In genomic region chr12:93766802-93767523, GRCh38 we compare ENCODE assay signal across 8 cellular contexts.
DNase-seq lines count a peak whose midpoint lies in the region; ATAC-seq and TF ChIP-seq lines count a peak whose summit lies in the region.

No MANE protein-coding gene starts in this region.

- WGBS in hepatocyte (ENCODE audit: low lambda C conversion rate, missing lambda C conversion rate) = 55% methylated on average over 6 of the region's 6 CpGs

- H4K20me1 ChIP-seq in hepatocyte (ENCODE audit: insufficient read depth, poor library complexity, severe bottlenecking) = no peaks in the 10 kb centered on the region

- H2AFZ ChIP-seq in hepatocyte = no peak overlapping the region

- no peak overlapping the region for H3K4me2 ChIP-seq in hepatocyte

- no peaks in the 10 kb centered on the region for H3K27me3 ChIP-seq in ascending aorta
- no peaks in the 10 kb centered on the region for H3K27me3 ChIP-seq in hepatocyte

- H3K27ac ChIP-seq in ascending aorta (peak overlapping the region; percentile 6 to 31), hepatocyte (no peak overlapping the region)

- peak overlapping the region; percentile 5 to 26 for H3K4me3 ChIP-seq in ascending aorta
- H3K4me3 ChIP-seq in hepatocyte = no peak overlapping the region

- H3K4me1 ChIP-seq in ascending aorta (peaks cover 3 to 4% of the 10 kb centered on the region in 2 donors), hepatocyte (ENCODE audit: insufficient read depth) (peaks cover 3% of the 10 kb centered on the region)

- peak; percentile 17 for DNase-seq in stimulated activated CD4-positive, alpha-beta T cell treated with anti-CD3 and anti-CD28 coated beads, Interleukin-1b, Interleukin-23, amount 100 ng/mL, for 48 hours
- no peak for DNase-seq in stimulated activated CD4-positive, alpha-beta T cell treated with anti-CD3 and anti-CD28 coated beads, Interleukin-12 subunit alpha, Interleukin-12 subunit beta, amount 100 ng/mL, for 4 hours
- DNase-seq in NCI-H774 (lab: John Stamatoyannopoulos, UW) (peak; percentile 7), ascending aorta (ENCODE audit: low spot score in 2 of 2) (peak in 1 of 2 donors; percentile 72), hepatocyte (ENCODE audit: low spot score) (peak; percentile 37), posterior vena cava (ENCODE audit: low spot score) (no peak)
- peak; percentile 44 for DNase-seq in stimulated activated CD4-positive, alpha-beta T cell treated with anti-CD3 and anti-CD28 coated beads, Interleukin-4, amount 100 ng/mL, for 24 hours

- TF ChIP-seq CTCF in ascending aorta (IDR thresholded peaks at IDR 0.05) (peak; percentile 42 to 65 (median 59)), hepatocyte (IDR thresholded peaks at IDR 0.05; ENCODE audit: poor library complexity) (peak; percentile 55)

- H3K9me2 ChIP-seq in hepatocyte (replicated peaks; ENCODE audit: insufficient read depth) = no peaks in the 10 kb centered on the region

- peaks cover 2% of the 10 kb centered on the region for H3K79me2 ChIP-seq in hepatocyte

- intact Hi-C loops in ascending aorta (cut with DNase I) (loop anchor here (1.0 kb wide), 1 partner anchor 334 kb away; no protein-coding TSS in a partner anchor), posterior vena cava (cut with DNase I) (loop anchor here in 1 of 2 donors (1.0 kb wide), 1 partner anchor 11 kb away; no protein-coding TSS in a partner anchor)

- H3K36me3 ChIP-seq in ascending aorta (no peaks in the 10 kb centered on the region), hepatocyte (replicated peaks; ENCODE audit: insufficient read depth, low read depth) (no peaks in the 10 kb centered on the region)

- H3K9me3 ChIP-seq in ascending aorta = no peaks in the 10 kb centered on the region
- H3K9me3 ChIP-seq in hepatocyte (ENCODE audit: low read depth) = no peaks in the 10 kb centered on the region

- ATAC-seq in GM21423 (IDR thresholded peaks at IDR 0.05; ENCODE audit: unreplicated experiment) = no peak

Comparison
In these comparisons a context has a peak if more than half of its experiments do, and no peak if none do; other contexts are left out.
1. DNase-seq: peak in stimulated activated CD4-positive, alpha-beta T cell treated with anti-CD3 and anti-CD28 coated beads, Interleukin-1b, Interleukin-23, amount 100 ng/mL, for 48 hours (single experiment), NCI-H774 (single experiment), hepatocyte (single experiment) and stimulated activated CD4-positive, alpha-beta T cell treated with anti-CD3 and anti-CD28 coated beads, Interleukin-4, amount 100 ng/mL, for 24 hours (single experiment); none in stimulated activated CD4-positive, alpha-beta T cell treated with anti-CD3 and anti-CD28 coated beads, Interleukin-12 subunit alpha, Interleukin-12 subunit beta, amount 100 ng/mL, for 4 hours (single experiment) and posterior vena cava (single experiment).